Comparison of ENCODE assay signal across 8 cellular contexts in the genomic region with DNA sequence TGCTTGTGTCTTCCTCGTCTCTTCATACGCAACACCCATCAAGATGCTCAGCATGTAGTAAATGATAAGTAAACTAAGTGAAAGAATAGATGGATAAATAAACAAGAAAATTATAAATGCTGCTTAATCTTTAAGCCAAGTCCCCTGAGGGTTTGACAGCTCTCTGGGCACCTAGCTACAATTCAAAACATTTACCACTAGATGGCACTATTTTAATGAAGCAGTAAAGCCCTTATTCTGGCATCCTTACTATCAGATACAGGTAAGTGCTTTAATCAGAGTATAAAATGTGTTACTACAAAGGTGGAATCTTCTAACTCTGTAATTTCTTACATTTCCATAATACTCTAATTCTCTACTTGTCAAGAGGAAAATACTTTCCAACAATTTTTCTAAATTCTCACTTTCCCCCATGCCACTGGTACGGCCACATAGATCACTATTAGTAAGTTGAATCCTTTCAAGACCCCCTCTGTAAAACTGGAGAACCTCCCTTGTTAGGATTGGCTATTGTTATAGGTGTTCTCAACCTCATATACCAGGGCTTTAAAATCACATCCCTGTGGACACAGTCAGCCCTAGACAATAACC.
DNase-seq lines count a peak whose midpoint lies in the region; TF ChIP-seq lines count a peak whose summit lies in the region.

No MANE protein-coding gene starts in this region.

- H3K4me1 ChIP-seq in HEK293 (ENCODE audit: control insufficient read depth, insufficient read depth, low read length) = no peaks in the 10 kb centered on the region

- H3K27ac ChIP-seq in HEK293 (ENCODE audit: extremely low read depth, low read depth, low read length) (no peak overlapping the region), substantia nigra (ENCODE audit: low read depth, low read length, poor library complexity, severe bottlenecking) (no peak overlapping the region)

- CTCF ChIA-PET in HEK293 (lab: Yijun Ruan, JAX) = interaction anchor here (0.6 to 1.9 kb wide), 21 partner anchors 9 to 923 kb away, joined by 3 to 16 read pairs (median 3); no protein-coding TSS in a partner anchor

- DNase-seq in GM06990 (ENCODE audit: extremely low read depth, insufficient read length) (peak; percentile 5), NCI-H1092 (lab: John Stamatoyannopoulos, UW) (peak; percentile 1), SW480 (ENCODE audit: low spot score) (peak; percentile 50), foreskin melanocyte (peak; percentile 21), skeletal muscle cell (ENCODE audit: low read depth) (peak; percentile 1), NCI-H187 treated with DMSO at 0.1 percent for 48 hours (lab: John Stamatoyannopoulos, UW) (no peak), substantia nigra (lab: John Stamatoyannopoulos, UW) (no peak)

- no peaks in the 10 kb centered on the region for H3K36me3 ChIP-seq in GM06990 (ENCODE audit: control insufficient read depth, insufficient read depth, low read length)
- no peaks in the 10 kb centered on the region for H3K36me3 ChIP-seq in HEK293 (ENCODE audit: control insufficient read depth in 2 of 2, insufficient read depth in 1 of 2, low read length in 2 of 2)

- peak; percentile 55 for TF ChIP-seq CTCF in GM06990 (IDR thresholded peaks at IDR 0.05; ENCODE audit: insufficient read depth, low read length, poor library complexity, severe bottlenecking)
- no peak for TF ChIP-seq CTCF in HEK293 (tag by site-specific recombination; IDR thresholded peaks at IDR 0.05)

- POLR2A ChIA-PET in HEK293 (lab: Yijun Ruan, JAX) = no interaction called here

- H3K4me3 ChIP-seq in GM06990 (replicated peaks; ENCODE audit: low read depth, low read length) = no peak overlapping the region
- H3K4me3 ChIP-seq in HEK293 (ENCODE audit: low read depth, low read length) = no peak overlapping the region
- no peak overlapping the region for H3K4me3 ChIP-seq in skeletal muscle cell (ENCODE audit: low read depth, low read length)

- no peaks in the 10 kb centered on the region for H3K27me3 ChIP-seq in GM06990 (replicated peaks; ENCODE audit: control insufficient read depth, insufficient read depth, low read length)

- no peaks in the 10 kb centered on the region for H3K9me3 ChIP-seq in HEK293 (ENCODE audit: control insufficient read depth, insufficient read depth, low read depth, low read length)

TF ChIP-seq in HEK293, 187 proteins besides CTCF, POLR2A, EP300 and RAD21:
- TF ChIP-seq TRIM28 (IDR thresholded peaks at IDR 0.05; ENCODE audit: borderline replicate concordance, low read length) (peak; percentile 11; the same call in 1 of the 2 replicates), GFI1B (tag by site-specific recombination; IDR thresholded peaks at IDR 0.05) (no peak), ZNF654 (tag by site-specific recombination; IDR thresholded peaks at IDR 0.05; ENCODE audit: low read depth) (peak; percentile 65)

Comparison
In these comparisons a context has a peak if more than half of its experiments do, and no peak if none do; other contexts are left out.
1. DNase-seq: peak in GM06990 (single experiment), NCI-H1092 (single experiment), SW480 (single experiment), foreskin melanocyte (single experiment) and skeletal muscle cell (single experiment); none in NCI-H187 treated with DMSO at 0.1 percent for 48 hours (single experiment) and substantia nigra (0 of 49).